8 cellular contexts compared by ENCODE assay signal in genomic region chr11:62575156-62575555, GRCh38. TPM values are rescaled to one million over a fixed set of nuclear protein-coding genes. Genes with fewer than 3 reads are reported as not detected.
DNase-seq lines count a peak whose midpoint lies in the region; ATAC-seq and TF ChIP-seq lines count a peak whose summit lies in the region.

No MANE protein-coding gene starts in this region.

- peak overlapping the region; percentile 97 for H3K27ac Mint-ChIP-seq in activated CD8-positive, alpha-beta T cell treated with anti-CD3 and anti-CD28 coated beads for 36 hours
- peak overlapping the region; percentile 99 for H3K27ac Mint-ChIP-seq in stimulated activated effector memory CD8-positive, alpha-beta T cell treated with anti-CD3 and anti-CD28 coated beads, Interleukin-12 subunit alpha, Interleukin-12 subunit beta, amount 100 ng/mL, for 72 hours

- peaks cover 37% of the 10 kb centered on the region for H3K4me1 Mint-ChIP-seq in activated CD8-positive, alpha-beta T cell treated with anti-CD3 and anti-CD28 coated beads for 36 hours (ENCODE audit: low read depth)
- H3K4me1 Mint-ChIP-seq in stimulated activated effector memory CD8-positive, alpha-beta T cell treated with anti-CD3 and anti-CD28 coated beads, Interleukin-12 subunit alpha, Interleukin-12 subunit beta, amount 100 ng/mL, for 72 hours = peaks cover 57% of the 10 kb centered on the region

- peaks cover 52% of the 10 kb centered on the region for H3K79me2 ChIP-seq in hepatocyte

- H3K36me3 ChIP-seq in hepatocyte (replicated peaks; ENCODE audit: insufficient read depth, low read depth) = no peaks in the 10 kb centered on the region

- CTCF ChIA-PET in activated CD8-positive, alpha-beta T cell treated with anti-CD3 and anti-CD28 coated beads for 36 hours (lab: Charles Lee) = interaction anchor here (2.0 to 4.0 kb wide), 2 partner anchors 15 to 17 kb away, joined by 9 to 14 read pairs; partner anchors contain the start of gene TUT1

- peaks cover 17% of the 10 kb centered on the region for H4K20me1 ChIP-seq in hepatocyte (ENCODE audit: insufficient read depth, poor library complexity, severe bottlenecking)

- 73% methylated on average over 16 of the region's 17 CpGs for WGBS in hepatocyte (ENCODE audit: low lambda C conversion rate, missing lambda C conversion rate)

- no peaks in the 10 kb centered on the region for H3K9me2 ChIP-seq in hepatocyte (replicated peaks; ENCODE audit: insufficient read depth)

- POLR2A ChIA-PET in activated CD8-positive, alpha-beta T cell treated with anti-CD3 and anti-CD28 coated beads for 36 hours (lab: Charles Lee) = interaction anchor here (0.8 to 11.0 kb wide), 14 partner anchors 10 to 266 kb away, joined by 3 to 156 read pairs (median 6); partner anchors contain the start of genes C11orf98, CSKMT, INTS5 and TUT1

- H2AFZ ChIP-seq in hepatocyte = peak overlapping the region; percentile 42

- H3K9me3 Mint-ChIP-seq in activated CD8-positive, alpha-beta T cell treated with anti-CD3 and anti-CD28 coated beads for 36 hours = no peaks in the 10 kb centered on the region
- H3K9me3 Mint-ChIP-seq in stimulated activated effector memory CD8-positive, alpha-beta T cell treated with anti-CD3 and anti-CD28 coated beads, Interleukin-12 subunit alpha, Interleukin-12 subunit beta, amount 100 ng/mL, for 72 hours = no peaks in the 10 kb centered on the region

- intact Hi-C loops in activated CD8-positive, alpha-beta T cell treated with anti-CD3 and anti-CD28 coated beads for 36 hours (cut with micrococcal nuclease) = no loop called here

- peak overlapping the region; percentile 85 for H3K4me2 ChIP-seq in hepatocyte

- H3K4me3 Mint-ChIP-seq in activated CD8-positive, alpha-beta T cell treated with anti-CD3 and anti-CD28 coated beads for 36 hours = peak overlapping the region; percentile 96
- H3K4me3 Mint-ChIP-seq in stimulated activated effector memory CD8-positive, alpha-beta T cell treated with anti-CD3 and anti-CD28 coated beads, Interleukin-12 subunit alpha, Interleukin-12 subunit beta, amount 100 ng/mL, for 72 hours = peak overlapping the region; percentile 99

- H3K4me3 ChIP-seq in hepatocyte = peak overlapping the region; percentile 56

- peaks cover 56% of the 10 kb centered on the region for H3K36me3 Mint-ChIP-seq in activated CD8-positive, alpha-beta T cell treated with anti-CD3 and anti-CD28 coated beads for 36 hours (ENCODE audit: low read depth)
- H3K36me3 Mint-ChIP-seq in stimulated activated effector memory CD8-positive, alpha-beta T cell treated with anti-CD3 and anti-CD28 coated beads, Interleukin-12 subunit alpha, Interleukin-12 subunit beta, amount 100 ng/mL, for 72 hours = peaks cover 88% of the 10 kb centered on the region

- peak overlapping the region; percentile 89 for H3K27ac ChIP-seq in hepatocyte

- peaks cover 31% of the 10 kb centered on the region for H3K4me1 ChIP-seq in hepatocyte (ENCODE audit: insufficient read depth)

- peak; percentile 58 for DNase-seq in DMS79 treated with DMSO at 0.1 percent for 48 hours (lab: John Stamatoyannopoulos, UW)
- DNase-seq in DMS79 (lab: John Stamatoyannopoulos, UW) = no peak
- DNase-seq in activated CD8-positive, alpha-beta T cell treated with anti-CD3 and anti-CD28 coated beads for 36 hours = no peak
- no peak for DNase-seq in hepatocyte (ENCODE audit: low spot score)
- DNase-seq in stimulated activated effector memory CD8-positive, alpha-beta T cell treated with anti-CD3 and anti-CD28 coated beads, Interleukin-12 subunit alpha, Interleukin-12 subunit beta, amount 100 ng/mL, for 72 hours (ENCODE audit: low spot score in 2 of 2) = no peak
- no peak for DNase-seq in stimulated activated CD8-positive, alpha-beta memory T cell treated with anti-CD3 and anti-CD28 coated beads, Interleukin-4, amount 100 ng/mL, for 48 hours
- DNase-seq in NCI-H1694 treated with DMSO at 0.1 percent for 48 hours (lab: John Stamatoyannopoulos, UW) = no peak

- no peak for TF ChIP-seq CTCF in activated CD8-positive, alpha-beta T cell treated with anti-CD3 and anti-CD28 coated beads for 36 hours (IDR thresholded peaks at IDR 0.05)
- TF ChIP-seq CTCF in hepatocyte (IDR thresholded peaks at IDR 0.05; ENCODE audit: poor library complexity) = no peak

- no peaks in the 10 kb centered on the region for H3K27me3 Mint-ChIP-seq in activated CD8-positive, alpha-beta T cell treated with anti-CD3 and anti-CD28 coated beads for 36 hours

- no peak for ATAC-seq in activated CD8-positive, alpha-beta T cell treated with anti-CD3 and anti-CD28 coated beads for 36 hours
- ATAC-seq in stimulated activated effector memory CD8-positive, alpha-beta T cell treated with anti-CD3 and anti-CD28 coated beads, Interleukin-12 subunit alpha, Interleukin-12 subunit beta, amount 100 ng/mL, for 72 hours = no peak
- ATAC-seq in GM19351 (IDR thresholded peaks at IDR 0.05; ENCODE audit: unreplicated experiment) = no peak

- H3K9me3 ChIP-seq in hepatocyte (ENCODE audit: low read depth) = no peaks in the 10 kb centered on the region

- no peaks in the 10 kb centered on the region for H3K27me3 ChIP-seq in hepatocyte

RNA-seq across cellular contexts. Expression of gene EEF1G, which starts 1.5 kb away (rescaled TPM):
- total RNA-seq in activated CD8-positive, alpha-beta T cell treated with anti-CD3 and anti-CD28 coated beads for 36 hours = 1,000 to 10,000 TPM; 1,925 to 1,979 TPM
- total RNA-seq in hepatocyte = 1,612 and 1,634 TPM in 2 replicates
- polyA plus RNA-seq in hepatocyte = 501 and 526 TPM in 2 replicates

RNA-seq across cellular contexts. Expression of gene TUT1, which starts 16.2 kb away (rescaled TPM):
- total RNA-seq in activated CD8-positive, alpha-beta T cell treated with anti-CD3 and anti-CD28 coated beads for 36 hours = 10 to 100 TPM; 34.4 to 38.0 TPM
- 6.7 and 11.7 TPM in 2 replicates for total RNA-seq in hepatocyte
- 14.2 and 16.5 TPM in 2 replicates for polyA plus RNA-seq in hepatocyte

RNA-seq across cellular contexts. Expression of gene MTA2, which starts 26.5 kb away (rescaled TPM):
- 100 to 1,000 TPM; 159 to 164 TPM for total RNA-seq in activated CD8-positive, alpha-beta T cell treated with anti-CD3 and anti-CD28 coated beads for 36 hours
- 46.8 and 53.1 TPM in 2 replicates for total RNA-seq in hepatocyte
- 17.1 and 25.6 TPM in 2 replicates for polyA plus RNA-seq in hepatocyte

RNA-seq across cellular contexts. Expression of gene AHNAK, which starts 28.6 kb away (rescaled TPM):
- total RNA-seq in activated CD8-positive, alpha-beta T cell treated with anti-CD3 and anti-CD28 coated beads for 36 hours = 10 to 100 TPM; 41.1 to 43.0 TPM
- total RNA-seq in hepatocyte = 218 and 237 TPM in 2 replicates
- 38.0 and 47.6 TPM in 2 replicates for polyA plus RNA-seq in hepatocyte

RNA-seq across cellular contexts. Expression of gene EML3, which starts 37.4 kb away (rescaled TPM):
- 100 to 1,000 TPM; 115 to 120 TPM for total RNA-seq in activated CD8-positive, alpha-beta T cell treated with anti-CD3 and anti-CD28 coated beads for 36 hours
- total RNA-seq in hepatocyte = 18.3 and 21.6 TPM in 2 replicates
- polyA plus RNA-seq in hepatocyte = 22.6 and 51.0 TPM in 2 replicates
